Comparison of ENCODE assay signal across 9 cellular contexts in the genomic region with DNA sequence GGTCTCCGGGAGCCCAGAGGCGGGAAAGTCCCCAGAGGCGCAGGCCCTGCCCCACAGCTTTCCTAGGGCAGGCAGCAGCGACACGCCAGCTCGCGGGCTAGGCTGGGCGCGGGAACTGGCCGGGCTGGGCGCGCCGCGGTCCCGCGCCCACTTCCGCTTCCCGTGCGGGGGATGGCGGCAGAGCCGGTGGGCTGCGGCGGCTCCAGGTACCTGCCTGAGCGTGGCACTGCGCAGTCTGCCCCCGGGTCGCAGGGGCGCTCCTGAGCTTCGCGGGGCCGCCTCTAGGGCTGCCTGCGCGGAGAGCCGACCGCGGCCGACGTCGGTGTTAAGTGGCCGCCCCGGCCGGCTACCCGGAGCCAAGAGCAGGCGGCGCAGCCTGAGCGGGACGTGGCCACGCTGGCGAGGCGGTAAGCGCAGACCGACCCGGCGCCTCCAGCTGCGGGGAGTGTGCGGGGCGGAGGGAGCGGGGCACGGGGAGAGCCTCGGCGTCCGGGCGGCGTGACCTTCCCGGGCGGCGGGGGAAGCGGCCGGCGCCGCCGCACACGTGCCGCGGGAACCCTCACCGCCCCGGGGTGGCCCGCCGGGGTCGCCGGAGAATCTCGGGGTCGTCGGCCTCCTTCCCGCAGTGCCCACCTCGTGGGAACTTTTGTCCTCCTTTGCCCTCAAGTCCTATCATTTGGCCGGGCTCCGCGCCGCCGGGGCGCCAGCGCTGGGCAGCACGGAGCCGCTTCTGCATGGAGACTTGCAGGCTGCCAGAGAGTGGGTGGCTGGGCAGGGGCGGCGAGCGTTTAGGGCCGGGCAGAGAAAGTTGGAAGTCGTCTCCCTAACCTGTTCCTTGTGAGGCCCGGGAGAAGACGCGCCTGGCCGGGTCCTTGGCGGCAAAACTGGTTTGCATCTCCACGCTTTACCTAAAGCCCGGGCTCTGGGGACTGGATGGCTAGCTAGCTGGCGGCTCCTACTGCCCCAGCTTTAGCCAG. TPM values are rescaled to one million over a fixed set of nuclear protein-coding genes. Genes with fewer than 3 reads are reported as not detected.
DNase-seq lines count a peak whose midpoint lies in the region; ATAC-seq, FAIRE-seq and TF ChIP-seq lines count a peak whose summit lies in the region.
"Had no signal": no experiment of that assay in that cellular context is flagged by ENCODE, and none has a peak within 500 bp of the region (broad histone marks: within the 10 kb centered on the region; RNA-seq: fewer than 3 reads in every experiment).

No MANE protein-coding gene starts in this region.

- ATAC-seq in GM18508 (IDR thresholded peaks at IDR 0.05; ENCODE audit: insufficient read depth, unreplicated experiment), result peak; percentile 54
- ATAC-seq in HG02852 (IDR thresholded peaks at IDR 0.05; ENCODE audit: unreplicated experiment), result peak; percentile 85
- peak; percentile 61 for ATAC-seq in foreskin keratinocyte
- peak; percentile 86 to 91 (median 87) for ATAC-seq in pancreas

- peak; percentile 73 for DNase-seq in AG20443 (ENCODE audit: low spot score)
- peak; percentile 61 for DNase-seq in NCI-H2227 (lab: John Stamatoyannopoulos, UW; ENCODE audit: unreplicated experiment)
- peak; percentile 49 for DNase-seq in activated T-cell treated with anti-CD3 and anti-CD28 coated beads, Interleukin-2, amount 50 U/mL, for 1 hour
- DNase-seq in foreskin keratinocyte, result peak in 1 of 2 donors; percentile 38
- peak; percentile 17 to 84 (median 54) for DNase-seq in pancreas
- no peak for DNase-seq in OCI-M2 (lab: John Stamatoyannopoulos, UW; ENCODE audit: unreplicated experiment)

- WGBS in pancreas, 2 donors, result 1% methylated on average over 65 to 108 of the region's 108 CpGs

- intact Hi-C loops in pancreas (cut with DNase I), result no loop called here

- H3K4me1 ChIP-seq in foreskin keratinocyte, result peaks cover 21% of the 10 kb centered on the region
- H3K4me1 ChIP-seq in pancreas, result no peaks in the 10 kb centered on the region

- H3K27me3 ChIP-seq in foreskin keratinocyte, result no peaks in the 10 kb centered on the region
- peaks cover 0 to 6% (median 0%) of the 10 kb centered on the region in 4 donors for H3K27me3 ChIP-seq in pancreas

- H3K27ac ChIP-seq in foreskin keratinocyte (peak overlapping the region; percentile 72), pancreas (no peak overlapping the region)

- H3K36me3 ChIP-seq in pancreas, result no peaks in the 10 kb centered on the region

- peak overlapping the region; percentile 43 to 83 (median 58) for H3K4me3 ChIP-seq in pancreas

- TF ChIP-seq CTCF in foreskin keratinocyte (conservative IDR thresholded peaks at IDR 0.05), result peak; percentile 46
- peak in 1 of 4 donors; percentile 14 for TF ChIP-seq CTCF in pancreas (IDR thresholded peaks at IDR 0.05)

- H3K9me3 ChIP-seq in pancreas, result no peaks in the 10 kb centered on the region

- FAIRE-seq in pancreas (lab: Jason Lieb, UNC), result no peak
- FAIRE-seq: TTC549 had no signal

RNA-seq across cellular contexts. Expression of a gene that starts 31.4 kb away (rescaled TPM):
- 27.0 and 27.4 TPM in 2 replicates for total RNA-seq in foreskin keratinocyte
- polyA plus RNA-seq in foreskin keratinocyte, result 19.1 and 19.9 TPM in 2 replicates
- 10 to 100 TPM; 12.4 to 22.1 (median 14.8) TPM for total RNA-seq in pancreas
- polyA plus RNA-seq in pancreas, result 10 to 100 TPM; 24.8 to 26.3 TPM

RNA-seq across cellular contexts. Expression of a gene that starts 40.7 kb away (rescaled TPM):
- not detected in 2 replicates for total RNA-seq in foreskin keratinocyte
- not detected in 2 replicates for polyA plus RNA-seq in foreskin keratinocyte
- not detected for total RNA-seq in pancreas
- not detected for polyA plus RNA-seq in pancreas
